In the genomic region with DNA sequence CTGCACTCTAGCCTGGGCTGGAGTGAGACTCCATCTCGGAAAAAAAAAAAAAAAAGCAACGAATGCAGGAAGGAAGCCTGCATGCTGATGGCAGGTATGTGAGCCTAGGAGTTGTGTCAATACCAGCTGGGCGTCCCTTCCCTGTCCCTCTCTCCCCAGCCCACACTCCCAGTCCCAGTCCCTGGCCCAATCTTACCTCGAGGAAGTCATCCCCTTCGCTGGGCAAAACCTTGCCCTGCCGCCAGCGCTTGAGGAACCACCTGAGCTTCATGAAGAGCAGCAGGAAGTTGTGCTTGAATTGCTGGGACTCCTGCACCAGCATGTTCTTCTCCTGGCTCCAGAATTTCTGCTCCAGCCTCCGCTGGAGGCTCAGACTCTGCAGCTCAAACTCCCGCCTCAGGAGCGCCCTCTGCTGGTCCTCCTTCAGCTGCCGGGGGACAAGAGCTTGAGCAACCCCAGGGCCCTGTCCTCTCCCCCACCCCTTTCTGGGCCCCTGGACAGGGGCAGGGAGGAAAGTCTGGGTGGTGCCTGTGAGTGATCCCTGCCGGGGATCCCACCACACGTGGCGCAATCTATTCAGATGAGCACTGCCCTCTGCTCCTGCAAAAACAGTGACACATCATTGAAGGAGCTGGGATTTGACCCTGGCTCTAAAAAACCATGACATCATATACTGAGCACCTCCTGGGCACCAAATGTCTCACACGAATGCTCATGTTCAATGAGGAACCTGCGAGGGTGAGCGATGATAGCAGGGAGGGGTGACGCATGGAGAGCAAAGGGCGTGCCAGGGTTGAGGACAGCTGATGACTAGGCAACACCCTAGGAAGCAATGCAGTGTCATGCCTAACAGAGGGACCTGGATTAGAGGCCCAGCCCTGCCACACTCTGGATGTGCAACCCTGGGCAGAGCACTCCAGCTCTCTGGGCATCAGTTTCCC, we compare ENCODE assay signal across 8 cellular contexts. TPM values are rescaled to one million over a fixed set of nuclear protein-coding genes. Genes with fewer than 3 reads are reported as not detected.
DNase-seq lines count a peak whose midpoint lies in the region; ATAC-seq and TF ChIP-seq lines count a peak whose summit lies in the region.

No MANE protein-coding gene starts in this region.

- CTCF ChIA-PET in CD8-positive, alpha-beta T cell (lab: Charles Lee): interaction anchor here (0.5 to 2.1 kb wide), 35 partner anchors 9 to 606 kb away, joined by 3 to 14 read pairs (median 4); a partner anchor contains a TSS

- H3K9me3 ChIP-seq in CD8-positive, alpha-beta T cell (ENCODE audit: low read length): no peaks in the 10 kb centered on the region

- no peaks in the 10 kb centered on the region for H3K36me3 ChIP-seq in CD8-positive, alpha-beta T cell (ENCODE audit: insufficient read depth, low read length)
- H3K36me3 ChIP-seq in brain microvascular endothelial cell (replicated peaks) (peaks cover 39% of the 10 kb centered on the region), kidney epithelial cell (ENCODE audit: control insufficient read depth, insufficient read depth, low read length) (peaks cover 8% of the 10 kb centered on the region)

- no peaks in the 10 kb centered on the region for H3K9me3 Mint-ChIP-seq in CD8-positive, alpha-beta T cell

- peak; percentile 51 for ATAC-seq in CD8-positive, alpha-beta T cell
- ATAC-seq in GM21786 (IDR thresholded peaks at IDR 0.05; ENCODE audit: unreplicated experiment): no peak
- no peak for ATAC-seq in HG03442 (IDR thresholded peaks at IDR 0.05; ENCODE audit: unreplicated experiment)

- H3K4me3 Mint-ChIP-seq in CD8-positive, alpha-beta T cell: no peak overlapping the region

- peak; percentile 79 for TF ChIP-seq CTCF in CD8-positive, alpha-beta T cell (IDR thresholded peaks at IDR 0.05)
- peak; percentile 94 for TF ChIP-seq CTCF in brain microvascular endothelial cell (IDR thresholded peaks at IDR 0.05; ENCODE audit: low read depth, low read length, missing control alignments)
- TF ChIP-seq CTCF in kidney epithelial cell (IDR thresholded peaks at IDR 0.05; ENCODE audit: insufficient read depth, low read length, poor library complexity, severe bottlenecking): peak; percentile 84

- intact Hi-C loops in CD8-positive, alpha-beta T cell (cut with DNase I, micrococcal nuclease): no loop called here

- H3K36me3 Mint-ChIP-seq in CD8-positive, alpha-beta T cell: no peaks in the 10 kb centered on the region

- no peaks in the 10 kb centered on the region for H3K4me1 ChIP-seq in CD8-positive, alpha-beta T cell (ENCODE audit: insufficient read depth, low read length)

- in situ Hi-C loops in brain microvascular endothelial cell (cut with HindIII; ENCODE audit: low pct_ligation_motif_present, low sequenced_read_pairs): no loop called here

- H3K27ac ChIP-seq in CD8-positive, alpha-beta T cell (ENCODE audit: low read depth, low read length): no peak overlapping the region
- H3K27ac ChIP-seq in brain microvascular endothelial cell: peak overlapping the region; percentile 70

- peaks cover 2% of the 10 kb centered on the region for H3K4me1 Mint-ChIP-seq in CD8-positive, alpha-beta T cell (ENCODE audit: low read depth)

- H3K27ac Mint-ChIP-seq in CD8-positive, alpha-beta T cell: no peak overlapping the region

- peak; percentile 49 to 80 (median 67) for DNase-seq in CD8-positive, alpha-beta T cell
- peak; percentile 92 for DNase-seq in HuH-7 (ENCODE audit: low spot score)
- peak; percentile 64 for DNase-seq in UCSD-AML1 (lab: John Stamatoyannopoulos, UW; ENCODE audit: unreplicated experiment)
- peak; percentile 84 for DNase-seq in brain microvascular endothelial cell
- peak; percentile 75 for DNase-seq in kidney epithelial cell (ENCODE audit: low read depth)
- DNase-seq in stimulated activated CD4-positive, alpha-beta T cell treated with anti-CD3 and anti-CD28 coated beads, Interleukin-4, amount 100 ng/mL, for 4 hours: peak; percentile 50 to 74

- POLR2A ChIA-PET in CD8-positive, alpha-beta T cell (lab: Charles Lee): no interaction called here

- H3K27me3 Mint-ChIP-seq in CD8-positive, alpha-beta T cell (ENCODE audit: low read depth): no peaks in the 10 kb centered on the region

- H3K4me3 ChIP-seq in CD8-positive, alpha-beta T cell (ENCODE audit: low read depth, low read length): no peak overlapping the region
- H3K4me3 ChIP-seq in brain microvascular endothelial cell (ENCODE audit: low read depth, low read length) (no peak overlapping the region), kidney epithelial cell (ENCODE audit: low read depth, low read length) (no peak overlapping the region)

- H3K27me3 ChIP-seq in CD8-positive, alpha-beta T cell (ENCODE audit: insufficient read depth, low read length): no peaks in the 10 kb centered on the region
- no peaks in the 10 kb centered on the region for H3K27me3 ChIP-seq in brain microvascular endothelial cell (replicated peaks)
- H3K27me3 ChIP-seq in kidney epithelial cell (ENCODE audit: control insufficient read depth, insufficient read depth, low read length): no peaks in the 10 kb centered on the region

RNA-seq across cellular contexts. Expression of a gene that starts 35.0 kb away (rescaled TPM):
- 10 to 100 TPM; 12.2 to 13.1 TPM for total RNA-seq in CD8-positive, alpha-beta T cell
- total RNA-seq in kidney epithelial cell: 8.4 and 9.5 TPM in 2 replicates
